8 cellular contexts compared by ENCODE assay signal in genomic region chr16:53041196-53041977, GRCh38. TPM values are rescaled to one million over a fixed set of nuclear protein-coding genes. Genes with fewer than 3 reads are reported as not detected.
DNase-seq lines count a peak whose midpoint lies in the region; ATAC-seq and TF ChIP-seq lines count a peak whose summit lies in the region.

No MANE protein-coding gene starts in this region.

- intact Hi-C loops in esophagus muscularis mucosa (cut with DNase I) (no loop called here), posterior cingulate gyrus (cut with DNase I) (no loop called here)
- intact Hi-C loops in CD4-positive, alpha-beta memory T cell (cut with micrococcal nuclease) = no loop called here

- H3K4me2 ChIP-seq in Loucy (ENCODE audit: low read depth, low read length, poor library complexity, severe bottlenecking) (peak overlapping the region; percentile 18), osteoblast (ENCODE audit: insufficient read depth, low read length) (no peak overlapping the region)

- H3K4me3 Mint-ChIP-seq in CD4-positive, alpha-beta memory T cell = no peak overlapping the region

- H3K4me3 ChIP-seq in Loucy (ENCODE audit: low read length, poor library complexity, severe bottlenecking) (no peak overlapping the region), esophagus muscularis mucosa (no peak overlapping the region), osteoblast (ENCODE audit: insufficient read depth, low read length) (no peak overlapping the region)
- H3K4me3 ChIP-seq in CD4-positive, alpha-beta memory T cell (ENCODE audit: low read length in 2 of 2) = no peak overlapping the region

- no peak for ATAC-seq in HG03571 (IDR thresholded peaks at IDR 0.05; ENCODE audit: unreplicated experiment)

- peak overlapping the region; percentile 29 to 71 (median 56) for H3K27ac ChIP-seq in esophagus muscularis mucosa (replicated peaks in 1 of 4)
- no peak overlapping the region for H3K27ac ChIP-seq in osteoblast (ENCODE audit: low read depth, low read length)
- H3K27ac ChIP-seq in CD4-positive, alpha-beta memory T cell (ENCODE audit: low read depth, low read length) = no peak overlapping the region

- CTCF ChIA-PET in CD4-positive, alpha-beta memory T cell (lab: Charles Lee; ENCODE audit: partially characterized antibody) = no interaction called here

- no peaks in the 10 kb centered on the region for H3K9me3 ChIP-seq in Loucy (ENCODE audit: insufficient read depth, low read depth, low read length)
- H3K9me3 ChIP-seq in esophagus muscularis mucosa = no peaks in the 10 kb centered on the region
- H3K9me3 ChIP-seq in osteoblast (ENCODE audit: low read depth, low read length) = no peaks in the 10 kb centered on the region
- H3K9me3 ChIP-seq in CD4-positive, alpha-beta memory T cell (ENCODE audit: control insufficient read depth in 1 of 2, low read length in 2 of 2) = no peaks in the 10 kb centered on the region

- H3K27me3 ChIP-seq in Loucy (ENCODE audit: insufficient read depth, low read length, poor library complexity, severe bottlenecking) (no peaks in the 10 kb centered on the region), esophagus muscularis mucosa (peaks cover 0 to 26% (median 0%) of the 10 kb centered on the region in 4 donors), osteoblast (ENCODE audit: insufficient read depth, low read length) (no peaks in the 10 kb centered on the region)
- no peaks in the 10 kb centered on the region for H3K27me3 ChIP-seq in CD4-positive, alpha-beta memory T cell (ENCODE audit: insufficient read depth, low read length)

- peaks cover 0 to 4% (median 0%) of the 10 kb centered on the region in 4 donors for H3K4me1 Mint-ChIP-seq in CD4-positive, alpha-beta memory T cell

- POLR2A ChIA-PET in CD4-positive, alpha-beta memory T cell (lab: Charles Lee; ENCODE audit: partially characterized antibody) = no interaction called here

- no peak for TF ChIP-seq CTCF in Loucy (conservative IDR thresholded peaks at IDR 0.05; ENCODE audit: low read length)
- TF ChIP-seq CTCF in esophagus muscularis mucosa (IDR thresholded peaks at IDR 0.05) = no peak
- TF ChIP-seq CTCF in osteoblast (IDR thresholded peaks at IDR 0.05; ENCODE audit: extremely low read depth, low read depth, low read length) = no peak

- no peak for TF ChIP-seq POLR2A in esophagus muscularis mucosa (IDR thresholded peaks at IDR 0.05; ENCODE audit: low read depth)

- H3K36me3 ChIP-seq in Loucy (ENCODE audit: insufficient read depth, low read length) = no peaks in the 10 kb centered on the region
- no peaks in the 10 kb centered on the region for H3K36me3 ChIP-seq in esophagus muscularis mucosa
- no peaks in the 10 kb centered on the region for H3K36me3 ChIP-seq in osteoblast (ENCODE audit: insufficient read depth, low read length)
- H3K36me3 ChIP-seq in CD4-positive, alpha-beta memory T cell (ENCODE audit: insufficient read depth, low read length) = no peaks in the 10 kb centered on the region

- no peaks in the 10 kb centered on the region for H4K20me1 ChIP-seq in Loucy (ENCODE audit: insufficient read depth, low read length, poor library complexity, severe bottlenecking)
- no peaks in the 10 kb centered on the region for H4K20me1 ChIP-seq in osteoblast (ENCODE audit: insufficient read depth, low read length)

- DNase-seq in G401 (ENCODE audit: low spot score) (peak; percentile 75), esophagus muscularis mucosa (ENCODE audit: extremely low spot score) (no peak), osteoblast (ENCODE audit: insufficient read length, low spot score, missing footprints) (peak; percentile 82), posterior cingulate gyrus (no peak), NCI-H2081 (lab: John Stamatoyannopoulos, UW) (no peak)
- DNase-seq in CD4-positive, alpha-beta memory T cell = no peak

- H3K4me1 ChIP-seq in Loucy (ENCODE audit: insufficient read depth, low read length, poor library complexity, severe bottlenecking) (peaks cover 10% of the 10 kb centered on the region), esophagus muscularis mucosa (peaks cover 17 to 37% (median 34%) of the 10 kb centered on the region in 4 donors), osteoblast (ENCODE audit: insufficient read depth, low read length) (peaks cover 4% of the 10 kb centered on the region)
- H3K4me1 ChIP-seq in CD4-positive, alpha-beta memory T cell (ENCODE audit: insufficient read depth, low read length) = no peaks in the 10 kb centered on the region

- 40% methylated on average over 5 of the region's 5 CpGs for WGBS in esophagus muscularis mucosa

- in situ Hi-C loops in G401 (cut with HindIII; ENCODE audit: low sequenced_read_pairs) = no loop called here

- H3K27me3 Mint-ChIP-seq in CD4-positive, alpha-beta memory T cell = peaks cover 5 to 9% of the 10 kb centered on the region in 2 donors

- H3K27ac Mint-ChIP-seq in CD4-positive, alpha-beta memory T cell = no peak overlapping the region

- H3K79me2 ChIP-seq in Loucy (ENCODE audit: insufficient read depth, low read length) = no peaks in the 10 kb centered on the region
- H3K79me2 ChIP-seq in osteoblast (ENCODE audit: insufficient read depth, low read length) = no peaks in the 10 kb centered on the region

- no peaks in the 10 kb centered on the region for H3K9me2 ChIP-seq in Loucy (replicated peaks; ENCODE audit: low read depth, low read length)

- peak overlapping the region; percentile 5 for H3K9ac ChIP-seq in Loucy (ENCODE audit: low read depth, low read length, poor library complexity, severe bottlenecking)

- H2AFZ ChIP-seq in Loucy (ENCODE audit: low read length) (peak overlapping the region; percentile 54), osteoblast (ENCODE audit: low read length) (peak overlapping the region; percentile 70)

- peaks cover 0 to 3% (median 0%) of the 10 kb centered on the region in 8 donors for H3K9me3 Mint-ChIP-seq in CD4-positive, alpha-beta memory T cell

- TF ChIP-seq EP300 in esophagus muscularis mucosa (IDR thresholded peaks at IDR 0.05) = no peak

- no peaks in the 10 kb centered on the region for H3K36me3 Mint-ChIP-seq in CD4-positive, alpha-beta memory T cell

- no peaks in the 10 kb centered on the region for H3F3A ChIP-seq in Loucy (ENCODE audit: low read depth)

RNA-seq across cellular contexts. Expression of gene CHD9NB, which starts 11.3 kb away (rescaled TPM):
- total RNA-seq in G401 (2014; rRNA removed; shearing (Covaris generic)) = 43.5 and 58.1 TPM in 2 replicates
- total RNA-seq in esophagus muscularis mucosa = 1 to 10 TPM in 1 of 4 donors, under 1 TPM in 3; 0.19 to 1.2 (median 0.42) TPM
- total RNA-seq in osteoblast = 1.1 and 2.1 TPM in 2 replicates
- not detected for total RNA-seq in CD4-positive, alpha-beta memory T cell
- not detected for polyA plus RNA-seq in CD4-positive, alpha-beta memory T cell

RNA-seq across cellular contexts. Expression of gene CHD9, which starts 13.4 kb away (rescaled TPM):
- total RNA-seq in G401 (2014; rRNA removed; shearing (Covaris generic)) = 18.3 and 31.1 TPM in 2 replicates
- total RNA-seq in esophagus muscularis mucosa = 10 to 100 TPM; 45.2 to 64.0 (median 49.5) TPM
- 80.4 and 83.6 TPM in 2 replicates for total RNA-seq in osteoblast
- total RNA-seq in CD4-positive, alpha-beta memory T cell = 10 to 100 TPM; 47.0 to 49.7 TPM
- 10 to 100 TPM; 22.9 to 31.9 TPM for polyA plus RNA-seq in CD4-positive, alpha-beta memory T cell

Comparison
In these comparisons a context has a peak if more than half of its experiments do, and no peak if none do; other contexts are left out.
1. DNase-seq: peak in G401 (single experiment) and osteoblast (single experiment); none in esophagus muscularis mucosa (single experiment), posterior cingulate gyrus (0 of 10), CD4-positive, alpha-beta memory T cell (0 of 5) and NCI-H2081 (0 of 2).
2. H3K27ac ChIP-seq: peak in esophagus muscularis mucosa (4 of 4); none in osteoblast (single experiment) and CD4-positive, alpha-beta memory T cell (single experiment).
3. RNA of gene CHD9NB, which starts 11.3 kb away (total RNA-seq): 43.5 to 58.1 TPM in G401; 1.1 to 2.1 TPM in osteoblast, 0.19 to 1.2 TPM in esophagus muscularis mucosa and not detected in CD4-positive, alpha-beta memory T cell; every median in the first group is over 10 times any median in the second.